Comparison of ENCODE assay signal across 13 cellular contexts in the genomic region with DNA sequence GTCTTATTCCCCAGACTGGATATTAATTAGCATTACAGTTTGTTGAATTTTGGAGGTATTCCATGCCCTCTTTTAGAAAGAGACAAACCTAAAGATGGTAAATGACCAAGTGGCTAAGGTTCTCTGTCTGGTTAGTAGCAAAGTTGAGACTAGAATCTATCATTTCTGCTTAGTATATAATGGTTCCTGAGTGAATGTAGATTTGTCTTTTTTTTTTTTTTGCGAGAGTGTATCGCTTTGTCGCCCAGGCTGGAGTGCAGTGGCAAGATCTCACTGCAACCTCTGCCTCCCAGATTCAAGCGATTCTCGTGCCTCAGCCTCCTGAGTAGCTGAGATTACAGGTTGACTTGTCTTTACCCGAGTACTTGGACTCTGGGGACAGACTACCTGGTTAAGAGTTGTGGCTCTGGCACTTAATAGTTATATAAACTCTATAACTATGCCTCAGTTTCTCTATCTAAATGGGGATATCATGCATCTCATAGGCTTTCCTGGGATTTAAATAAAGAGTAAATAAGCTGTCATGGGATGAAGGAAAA. TPM values are rescaled to one million over a fixed set of nuclear protein-coding genes. Genes with fewer than 3 reads are reported as not detected.
DNase-seq lines count a peak whose midpoint lies in the region; ATAC-seq and TF ChIP-seq lines count a peak whose summit lies in the region.
"Had no signal": no experiment of that assay in that cellular context is flagged by ENCODE, and none has a peak within 500 bp of the region (broad histone marks: within the 10 kb centered on the region; RNA-seq: fewer than 3 reads in every experiment).

No MANE protein-coding gene starts in this region.

- H3K27me3 ChIP-seq in breast epithelium (no peaks in the 10 kb centered on the region), fibroblast of lung (ENCODE audit: control insufficient read depth, insufficient read depth, low read length) (no peaks in the 10 kb centered on the region), skeletal muscle satellite cell (ENCODE audit: control insufficient read depth, insufficient read depth, low read length) (no peaks in the 10 kb centered on the region)
- H3K27me3 ChIP-seq: suprapubic skin had no signal

- no peaks in the 10 kb centered on the region for H3K36me3 ChIP-seq in breast epithelium
- peaks cover 21% of the 10 kb centered on the region for H3K36me3 ChIP-seq in SK-N-MC (ENCODE audit: insufficient read depth, low read length)
- H3K36me3 ChIP-seq in fibroblast of lung (ENCODE audit: control insufficient read depth, insufficient read depth, low read length): no peaks in the 10 kb centered on the region
- peaks cover 8% of the 10 kb centered on the region for H3K36me3 ChIP-seq in skeletal muscle satellite cell (ENCODE audit: insufficient read depth, low read length)
- H3K36me3 ChIP-seq: suprapubic skin had no signal

- H3K4me1 Mint-ChIP-seq in MCF 10A (ENCODE audit: insufficient read depth, unreplicated experiment): peaks cover 13% of the 10 kb centered on the region

- no peak for ATAC-seq in HG03432 (IDR thresholded peaks at IDR 0.05; ENCODE audit: unreplicated experiment)
- ATAC-seq: left colon had no signal

- TF ChIP-seq CTCF in MCF 10A (IDR thresholded peaks at IDR 0.05; ENCODE audit: unreplicated experiment) (no peak), breast epithelium (IDR thresholded peaks at IDR 0.05) (no peak), fibroblast of lung (conservative IDR thresholded peaks at IDR 0.05 in 1 of 2, IDR thresholded peaks at IDR 0.05 in 1 of 2; ENCODE audit: low read depth in 1 of 2, low read length in 2 of 2) (no peak)

- no TSS peak for BruUV-seq in MCF 10A (replicated peaks; lab: Mats Ljungman, UMichigan)

- no peaks in the 10 kb centered on the region for H3K9me3 Mint-ChIP-seq in MCF 10A (ENCODE audit: unreplicated experiment)

- H2AFZ ChIP-seq in fibroblast of lung (ENCODE audit: low read length): no peak overlapping the region

- H3K9me3 ChIP-seq in breast epithelium: no peaks in the 10 kb centered on the region
- no peaks in the 10 kb centered on the region for H3K9me3 ChIP-seq in SK-N-MC (ENCODE audit: low read depth, low read length)
- no peaks in the 10 kb centered on the region for H3K9me3 ChIP-seq in fibroblast of lung (ENCODE audit: control insufficient read depth, insufficient read depth, low read depth, low read length)
- H3K9me3 ChIP-seq in skeletal muscle satellite cell (replicated peaks; ENCODE audit: low read length): no peaks in the 10 kb centered on the region
- H3K9me3 ChIP-seq: suprapubic skin had no signal

- H3K36me3 Mint-ChIP-seq in MCF 10A (ENCODE audit: insufficient read depth, unreplicated experiment): peaks cover 19% of the 10 kb centered on the region

- peak overlapping the region; percentile 86 for H3K27ac Mint-ChIP-seq in MCF 10A (ENCODE audit: low read depth, unreplicated experiment)

- H3K27me3 Mint-ChIP-seq in MCF 10A (ENCODE audit: insufficient read depth, unreplicated experiment): no peaks in the 10 kb centered on the region

- H4K20me1 ChIP-seq in fibroblast of lung (ENCODE audit: control insufficient read depth, extremely low read depth, insufficient read depth, low read length): no peaks in the 10 kb centered on the region

- H3K27ac ChIP-seq in breast epithelium (no peak overlapping the region), SK-N-MC (no peak overlapping the region), fibroblast of lung (ENCODE audit: insufficient read depth, low read length) (peak overlapping the region; percentile 1)
- H3K27ac ChIP-seq: suprapubic skin had no signal

- POLR2A ChIA-PET in MCF 10A (lab: Yijun Ruan, JAX): interaction anchor here (0.7 to 2.8 kb wide), 10 partner anchors 10 to 1251 kb away, joined by 3 to 18 read pairs (median 6); a partner anchor contains a TSS

- CTCF ChIA-PET in MCF 10A (lab: Yijun Ruan, JAX): interaction anchor here (0.6 kb wide), 1 partner anchor 1607 kb away, joined by 4 read pairs; no protein-coding TSS in a partner anchor

- intact Hi-C loops in MCF 10A (cut with micrococcal nuclease): loop anchor here (5.0 to 10.0 kb wide), 2 partner anchors 91 to 249 kb away; a partner anchor contains a TSS
- intact Hi-C loops in breast epithelium (cut with DNase I; ENCODE audit: low total_unique reads): no loop called here

- H3K4me3 Mint-ChIP-seq in MCF 10A (ENCODE audit: unreplicated experiment): peak overlapping the region; percentile 93

- H3K4me2 ChIP-seq in fibroblast of lung (ENCODE audit: extremely low read depth, insufficient read depth, low read length) (peak overlapping the region; percentile 91), skeletal muscle satellite cell (ENCODE audit: low read length) (peak overlapping the region; percentile 86)

- peaks cover 71% of the 10 kb centered on the region for H3K79me2 ChIP-seq in fibroblast of lung (ENCODE audit: control insufficient read depth, insufficient read depth, low read length)

- H3K4me1 ChIP-seq in breast epithelium (peaks cover 0 to 8% of the 10 kb centered on the region in 2 donors), fibroblast of lung (ENCODE audit: control insufficient read depth, extremely low read depth, insufficient read depth, low read length) (peaks cover 7% of the 10 kb centered on the region), skeletal muscle satellite cell (ENCODE audit: control insufficient read depth, insufficient read depth, low read length) (peaks cover 11% of the 10 kb centered on the region)

- no peak for TF ChIP-seq POLR2A in breast epithelium (IDR thresholded peaks at IDR 0.05)

- H3K4me3 ChIP-seq in breast epithelium (peak overlapping the region in 1 of 3 donors; percentile 0), SK-N-MC (peak overlapping the region; percentile 98), fibroblast of lung (replicated peaks in 1 of 4; ENCODE audit: control extremely low read depth in 1 of 4, insufficient read depth in 1 of 4, low read depth in 3 of 4, low read length in 4 of 4) (peak overlapping the region; percentile 63 to 99 (median 93)), skeletal muscle satellite cell (ENCODE audit: low read length) (peak overlapping the region; percentile 80)

- H3K9ac ChIP-seq in SK-N-MC (ENCODE audit: insufficient read length): peak overlapping the region; percentile 96
- H3K9ac ChIP-seq in fibroblast of lung (ENCODE audit: insufficient read depth, low read length): no peak overlapping the region
- H3K9ac ChIP-seq in skeletal muscle satellite cell (ENCODE audit: low read depth, low read length): peak overlapping the region; percentile 87

- DNase-seq in MCF 10A (ENCODE audit: unreplicated experiment): no peak
- no peak for DNase-seq in breast epithelium (ENCODE audit: low spot score in 2 of 2)
- no peak for DNase-seq in SK-N-MC (ENCODE audit: low read depth, low spot score)
- no peak for DNase-seq in fibroblast of lung (ENCODE audit: low read depth in 2 of 2)
- DNase-seq in hippocampal formation (lab: John Stamatoyannopoulos, UW): no peak
- no peak for DNase-seq in NCI-H1417 (lab: John Stamatoyannopoulos, UW)
- DNase-seq: effector CD4-positive, alpha-beta T cell; left colon; NCI-H1048; stimulated activated CD4-positive, alpha-beta T cell treated with anti-CD3 and anti-CD28 coated beads, Interleukin-15, amount 100 ng/mL, for 24 hours had no signal

RNA-seq across cellular contexts. Expression of a gene that starts 2.7 kb away (rescaled TPM):
- total RNA-seq in MCF 10A (2022) (13.8 and 14.2 TPM in 2 replicates), breast epithelium (10 to 100 TPM; 16.2 to 33.1 (median 22.0) TPM), fibroblast of lung (7.9 and 9.2 TPM in 2 replicates)
- 8.3 and 12.9 TPM in 2 replicates for polyA plus RNA-seq in fibroblast of lung
- 5.6 and 6.8 TPM in 2 replicates for polyA plus RNA-seq in fibroblast of lung (2012)
- 0.98 and 1.0 TPM in 2 replicates for polyA minus RNA-seq in fibroblast of lung (ENCODE audit: low replicate concordance)
- 6.6 and 9.4 TPM in 2 replicates for total RNA-seq in skeletal muscle satellite cell (2012; rRNA removed)

RNA-seq across cellular contexts. Expression of a gene that starts 50.4 kb away (rescaled TPM):
- 10.3 and 11.7 TPM in 2 replicates for total RNA-seq in MCF 10A (2022)
- 10 to 100 TPM; 10.4 to 18.6 (median 12.8) TPM for total RNA-seq in breast epithelium
- 13.4 and 17.2 TPM in 2 replicates for total RNA-seq in fibroblast of lung
- 9.4 and 11.6 TPM in 2 replicates for polyA plus RNA-seq in fibroblast of lung
- 6.4 and 7.7 TPM in 2 replicates for polyA plus RNA-seq in fibroblast of lung (2012)
- polyA minus RNA-seq in fibroblast of lung (ENCODE audit: low replicate concordance): 0.59 and 6.2 TPM in 2 replicates
- total RNA-seq in skeletal muscle satellite cell (2012; rRNA removed): 8.9 and 10.3 TPM in 2 replicates
